In the genomic region with DNA sequence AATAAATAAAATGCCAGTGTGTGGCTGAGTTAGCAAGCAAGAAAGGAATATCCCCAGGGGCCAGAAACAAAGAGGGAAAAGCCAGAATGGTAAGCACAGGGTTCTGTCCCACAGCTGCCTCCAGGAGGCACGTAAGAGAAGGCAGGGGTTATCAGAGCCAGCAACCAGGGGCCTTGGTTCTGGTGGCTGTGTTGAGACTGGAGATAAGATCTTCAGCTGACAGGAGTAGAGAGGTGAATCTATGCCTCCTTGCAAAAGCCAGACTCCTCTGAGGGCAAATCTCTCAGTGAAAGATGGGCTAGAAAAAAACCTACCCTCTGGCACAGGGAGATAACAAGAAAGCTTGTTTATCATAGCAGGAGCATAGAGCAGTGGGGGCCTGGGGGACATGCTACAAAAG, we compare ENCODE assay signal across 1 cellular context.
TF ChIP-seq lines count a peak whose summit lies in the region.

No MANE protein-coding gene starts in this region.

TF ChIP-seq in K562, 482 proteins besides CTCF, POLR2A, EP300 and RAD21 (continued from another document and continues in another):
- TF ChIP-seq, protein P1, sequence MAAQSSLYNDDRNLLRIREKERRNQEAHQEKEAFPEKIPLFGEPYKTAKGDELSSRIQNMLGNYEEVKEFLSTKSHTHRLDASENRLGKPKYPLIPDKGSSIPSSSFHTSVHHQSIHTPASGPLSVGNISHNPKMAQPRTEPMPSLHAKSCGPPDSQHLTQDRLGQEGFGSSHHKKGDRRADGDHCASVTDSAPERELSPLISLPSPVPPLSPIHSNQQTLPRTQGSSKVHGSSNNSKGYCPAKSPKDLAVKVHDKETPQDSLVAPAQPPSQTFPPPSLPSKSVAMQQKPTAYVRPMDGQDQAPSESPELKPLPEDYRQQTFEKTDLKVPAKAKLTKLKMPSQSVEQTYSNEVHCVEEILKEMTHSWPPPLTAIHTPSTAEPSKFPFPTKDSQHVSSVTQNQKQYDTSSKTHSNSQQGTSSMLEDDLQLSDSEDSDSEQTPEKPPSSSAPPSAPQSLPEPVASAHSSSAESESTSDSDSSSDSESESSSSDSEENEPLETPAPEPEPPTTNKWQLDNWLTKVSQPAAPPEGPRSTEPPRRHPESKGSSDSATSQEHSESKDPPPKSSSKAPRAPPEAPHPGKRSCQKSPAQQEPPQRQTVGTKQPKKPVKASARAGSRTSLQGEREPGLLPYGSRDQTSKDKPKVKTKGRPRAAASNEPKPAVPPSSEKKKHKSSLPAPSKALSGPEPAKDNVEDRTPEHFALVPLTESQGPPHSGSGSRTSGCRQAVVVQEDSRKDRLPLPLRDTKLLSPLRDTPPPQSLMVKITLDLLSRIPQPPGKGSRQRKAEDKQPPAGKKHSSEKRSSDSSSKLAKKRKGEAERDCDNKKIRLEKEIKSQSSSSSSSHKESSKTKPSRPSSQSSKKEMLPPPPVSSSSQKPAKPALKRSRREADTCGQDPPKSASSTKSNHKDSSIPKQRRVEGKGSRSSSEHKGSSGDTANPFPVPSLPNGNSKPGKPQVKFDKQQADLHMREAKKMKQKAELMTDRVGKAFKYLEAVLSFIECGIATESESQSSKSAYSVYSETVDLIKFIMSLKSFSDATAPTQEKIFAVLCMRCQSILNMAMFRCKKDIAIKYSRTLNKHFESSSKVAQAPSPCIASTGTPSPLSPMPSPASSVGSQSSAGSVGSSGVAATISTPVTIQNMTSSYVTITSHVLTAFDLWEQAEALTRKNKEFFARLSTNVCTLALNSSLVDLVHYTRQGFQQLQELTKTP (IDR thresholded peaks at IDR 0.05; ENCODE audit: low read depth in 1 of 2, partially characterized antibody in 2 of 2) = peak in 1 of 2 experiments; percentile 70
- peak; percentile 37; the same call in 1 of the 2 replicates for TF ChIP-seq LEF1 (IDR thresholded peaks at IDR 0.05)
- TF ChIP-seq HDAC1 (IDR thresholded peaks at IDR 0.05) = peak in 1 of 2 experiments; percentile 88; a peak in 2 of 4 replicates
- peak; percentile 84 for TF ChIP-seq SMARCE1 (IDR thresholded peaks at IDR 0.05)
- no peak for TF ChIP-seq PHTF2 (CRISPR knock-in tag; IDR thresholded peaks at IDR 0.05)
- peak; percentile 96 for TF ChIP-seq TAL1 (IDR thresholded peaks at IDR 0.05)
- no peak for TF ChIP-seq ILF3 (IDR thresholded peaks at IDR 0.05; ENCODE audit: borderline replicate concordance)
- TF ChIP-seq MTA1 (IDR thresholded peaks at IDR 0.05; ENCODE audit: borderline replicate concordance) = 0 out of 2 replicates have a peak, but pooled peaks have one; percentile 50
- no peak for TF ChIP-seq CBFB (CRISPR knock-in tag; IDR thresholded peaks at IDR 0.05)
- TF ChIP-seq RBM17 (IDR thresholded peaks at IDR 0.05; ENCODE audit: borderline replicate concordance, low read depth, low read length) = no peak
- TF ChIP-seq PKNOX1 (IDR thresholded peaks at IDR 0.05) = peak; percentile 71
- TF ChIP-seq ZNF280A (IDR thresholded peaks at IDR 0.05; ENCODE audit: low read depth, partially characterized antibody) = no peak
- TF ChIP-seq GTF2A2 (tag; IDR thresholded peaks at IDR 0.05) = no peak
- no peak; the same call in 1 of the 2 replicates for TF ChIP-seq GATAD2A (IDR thresholded peaks at IDR 0.05)
- 0 out of 2 replicates have a peak, but pooled peaks have one; percentile 43 for TF ChIP-seq SMARCC2 (IDR thresholded peaks at IDR 0.05; ENCODE audit: low read depth)
- peak; percentile 88 for TF ChIP-seq DPF2 (IDR thresholded peaks at IDR 0.05)
- no peak for TF ChIP-seq L3MBTL2 (IDR thresholded peaks at IDR 0.05)
- TF ChIP-seq ZNF384 (IDR thresholded peaks at IDR 0.05; ENCODE audit: low read depth, low read length) = peak; percentile 95
- no peak for TF ChIP-seq RUNX1 (IDR thresholded peaks at IDR 0.05; ENCODE audit: low read depth)
- TF ChIP-seq, protein P2, sequence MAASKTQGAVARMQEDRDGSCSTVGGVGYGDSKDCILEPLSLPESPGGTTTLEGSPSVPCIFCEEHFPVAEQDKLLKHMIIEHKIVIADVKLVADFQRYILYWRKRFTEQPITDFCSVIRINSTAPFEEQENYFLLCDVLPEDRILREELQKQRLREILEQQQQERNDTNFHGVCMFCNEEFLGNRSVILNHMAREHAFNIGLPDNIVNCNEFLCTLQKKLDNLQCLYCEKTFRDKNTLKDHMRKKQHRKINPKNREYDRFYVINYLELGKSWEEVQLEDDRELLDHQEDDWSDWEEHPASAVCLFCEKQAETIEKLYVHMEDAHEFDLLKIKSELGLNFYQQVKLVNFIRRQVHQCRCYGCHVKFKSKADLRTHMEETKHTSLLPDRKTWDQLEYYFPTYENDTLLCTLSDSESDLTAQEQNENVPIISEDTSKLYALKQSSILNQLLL (CRISPR knock-in tag; IDR thresholded peaks at IDR 0.05; ENCODE audit: borderline replicate concordance) = no peak
- peak; percentile 20 for TF ChIP-seq PRDM10 (IDR thresholded peaks at IDR 0.05; ENCODE audit: partially characterized antibody)
- peak; percentile 40; the same call in 1 of the 2 replicates for TF ChIP-seq FOSL1 (tag; conservative IDR thresholded peaks at IDR 0.05)
- no peak for TF ChIP-seq NR4A1 (CRISPR knock-in tag; IDR thresholded peaks at IDR 0.05)
- peak; percentile 70; the same call in 1 of the 2 replicates for TF ChIP-seq NR4A1 (tag; IDR thresholded peaks at IDR 0.05)
- TF ChIP-seq ZNF3 (CRISPR knock-in tag; IDR thresholded peaks at IDR 0.05) = no peak
- TF ChIP-seq NCOA1 (IDR thresholded peaks at IDR 0.05; ENCODE audit: low read depth) = peak; percentile 51; the same call in 1 of the 2 replicates
- TF ChIP-seq ZNF766 (CRISPR knock-in tag; conservative IDR thresholded peaks at IDR 0.05) = peak; percentile 71
- TF ChIP-seq POLR2AphosphoS5 (IDR thresholded peaks at IDR 0.05; ENCODE audit: control insufficient read depth, insufficient read depth, low read depth, low read length) = peak; percentile 81; the same call in 1 of the 2 replicates
- TF ChIP-seq WHSC1 (IDR thresholded peaks at IDR 0.05; ENCODE audit: low read length) = no peak
- no peak for TF ChIP-seq MBD1 (CRISPR knock-in tag; IDR thresholded peaks at IDR 0.05)
- TF ChIP-seq PTTG1 (tag; IDR thresholded peaks at IDR 0.05; ENCODE audit: low read depth) = no peak
- TF ChIP-seq KHSRP (IDR thresholded peaks at IDR 0.05) = no peak
- TF ChIP-seq U2AF1 (optimal IDR thresholded peaks at IDR 0.05; ENCODE audit: low read depth, low read length) = no peak
- TF ChIP-seq TBL1XR1 (IDR thresholded peaks at IDR 0.05; ENCODE audit: low read length in 2 of 2) = peak in 1 of 2 experiments; percentile 52; a peak in 1 of 4 replicates
- TF ChIP-seq, protein P3, sequence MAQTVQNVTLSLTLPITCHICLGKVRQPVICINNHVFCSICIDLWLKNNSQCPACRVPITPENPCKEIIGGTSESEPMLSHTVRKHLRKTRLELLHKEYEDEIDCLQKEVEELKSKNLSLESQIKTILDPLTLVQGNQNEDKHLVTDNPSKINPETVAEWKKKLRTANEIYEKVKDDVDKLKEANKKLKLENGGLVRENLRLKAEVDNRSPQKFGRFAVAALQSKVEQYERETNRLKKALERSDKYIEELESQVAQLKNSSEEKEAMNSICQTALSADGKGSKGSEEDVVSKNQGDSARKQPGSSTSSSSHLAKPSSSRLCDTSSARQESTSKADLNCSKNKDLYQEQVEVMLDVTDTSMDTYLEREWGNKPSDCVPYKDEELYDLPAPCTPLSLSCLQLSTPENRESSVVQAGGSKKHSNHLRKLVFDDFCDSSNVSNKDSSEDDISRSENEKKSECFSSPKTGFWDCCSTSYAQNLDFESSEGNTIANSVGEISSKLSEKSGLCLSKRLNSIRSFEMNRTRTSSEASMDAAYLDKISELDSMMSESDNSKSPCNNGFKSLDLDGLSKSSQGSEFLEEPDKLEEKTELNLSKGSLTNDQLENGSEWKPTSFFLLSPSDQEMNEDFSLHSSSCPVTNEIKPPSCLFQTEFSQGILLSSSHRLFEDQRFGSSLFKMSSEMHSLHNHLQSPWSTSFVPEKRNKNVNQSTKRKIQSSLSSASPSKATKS (CRISPR knock-in tag; IDR thresholded peaks at IDR 0.05) = no peak
- TF ChIP-seq KDM1A (IDR thresholded peaks at IDR 0.05) = peak; percentile 93
- peak; percentile 82 for TF ChIP-seq NFIC (IDR thresholded peaks at IDR 0.05)
- peak in 1 of 2 experiments; percentile 86; a peak in 3 of 4 replicates for TF ChIP-seq FOXK2 (conservative IDR thresholded peaks at IDR 0.05 in 1 of 2, IDR thresholded peaks at IDR 0.05 in 1 of 2; ENCODE audit: low read depth in 2 of 2)
- TF ChIP-seq PHB (CRISPR knock-in tag; IDR thresholded peaks at IDR 0.05) = no peak
- peak; percentile 93 for TF ChIP-seq HDAC2 (IDR thresholded peaks at IDR 0.05)
- TF ChIP-seq TARDBP (IDR thresholded peaks at IDR 0.05) = 0 out of 2 replicates have a peak, but pooled peaks have one; percentile 42
- TF ChIP-seq ZNF644 (tag; IDR thresholded peaks at IDR 0.05; ENCODE audit: low read depth) = peak; percentile 64; the same call in 1 of the 2 replicates
- TF ChIP-seq CCNT2 (IDR thresholded peaks at IDR 0.05; ENCODE audit: borderline replicate concordance, extremely low read depth, insufficient read length, low read depth, low read length) = peak; percentile 79
- no peak for TF ChIP-seq ZNF253 (CRISPR knock-in tag; conservative IDR thresholded peaks at IDR 0.05)
- peak; percentile 37; the same call in 1 of the 2 replicates for TF ChIP-seq CHAMP1 (IDR thresholded peaks at IDR 0.05)
- no peak for TF ChIP-seq SETDB1 (IDR thresholded peaks at IDR 0.05; ENCODE audit: low read length)
- 0 out of 2 replicates have a peak, but pooled peaks have one; percentile 26 for TF ChIP-seq SMAD3 (CRISPR knock-in tag; conservative IDR thresholded peaks at IDR 0.05)
- TF ChIP-seq DACH1 (IDR thresholded peaks at IDR 0.05; ENCODE audit: partially characterized antibody) = peak; percentile 42
